In genomic region chr9:136112541-136112940, GRCh38 we compare ENCODE assay signal across 23 cellular contexts. TPM values are rescaled to one million over a fixed set of nuclear protein-coding genes. Genes with fewer than 3 reads are reported as not detected.
DNase-seq lines count a peak whose midpoint lies in the region; ATAC-seq, FAIRE-seq and TF ChIP-seq lines count a peak whose summit lies in the region.
"Had no signal": no experiment of that assay in that cellular context is flagged by ENCODE, and none has a peak within 500 bp of the region (broad histone marks: within the 10 kb centered on the region; RNA-seq: fewer than 3 reads in every experiment).

No MANE protein-coding gene starts in this region.

- H3K36me3 Mint-ChIP-seq in activated naive CD4-positive, alpha-beta T cell treated with anti-CD3 and anti-CD28 coated beads, Interleukin-2, amount 50 U/mL, for 24 hours, result no peaks in the 10 kb centered on the region
- H3K36me3 Mint-ChIP-seq: naive B cell had no signal

- H4K20me1 ChIP-seq in OCI-LY1 (ENCODE audit: insufficient read depth, low read length), result no peaks in the 10 kb centered on the region
- H4K20me1 ChIP-seq in K562 (replicated peaks; ENCODE audit: control insufficient read depth, insufficient read depth, low read length), result no peaks in the 10 kb centered on the region

- H3K27ac Mint-ChIP-seq in activated naive CD4-positive, alpha-beta T cell treated with anti-CD3 and anti-CD28 coated beads, Interleukin-2, amount 50 U/mL, for 24 hours, result peak overlapping the region; percentile 94
- H3K27ac Mint-ChIP-seq: HFFc6 had no signal

- no peaks in the 10 kb centered on the region for H3K9me3 ChIP-seq in OCI-LY1 (ENCODE audit: low read length)
- no peaks in the 10 kb centered on the region for H3K9me3 ChIP-seq in K562 (replicated peaks; ENCODE audit: control insufficient read depth, insufficient read depth, low read depth, low read length)
- H3K9me3 ChIP-seq in neuronal stem cell (replicated peaks in 1 of 2; ENCODE audit: control insufficient read depth in 2 of 2, insufficient read depth in 1 of 2, low read depth in 1 of 2, low read length in 2 of 2), result no peaks in the 10 kb centered on the region
- H3K9me3 ChIP-seq: colonic mucosa, prostate gland, suprapubic skin had no signal

- no peaks in the 10 kb centered on the region for H3K27me3 ChIP-seq in OCI-LY1 (ENCODE audit: insufficient read depth, low read length)
- no peaks in the 10 kb centered on the region for H3K27me3 ChIP-seq in K562 (ENCODE audit: control insufficient read depth in 2 of 2, insufficient read depth in 2 of 2, low read length in 2 of 2)
- H3K27me3 ChIP-seq in neuronal stem cell (ENCODE audit: control insufficient read depth in 3 of 3, insufficient read depth in 3 of 3, low read depth in 1 of 3, low read length in 3 of 3), result no peaks in the 10 kb centered on the region
- H3K27me3 ChIP-seq: colonic mucosa, suprapubic skin had no signal

- peak overlapping the region; percentile 53 for H4K91ac ChIP-seq in neuronal stem cell (ENCODE audit: low read depth, low read length, poor library complexity)

- H3K18ac ChIP-seq in neuronal stem cell (ENCODE audit: low read length), result no peak overlapping the region

- peak overlapping the region; percentile 81 for H2AK5ac ChIP-seq in neuronal stem cell (ENCODE audit: low read depth, low read length)

- TF ChIP-seq POLR2A in K562 (conservative IDR thresholded peaks at IDR 0.05), result no peak

- POLR2A ChIA-PET in K562 (lab: Yijun Ruan, JAX), result interaction anchor here (0.6 to 1.2 kb wide), 4 partner anchors 9 to 645 kb away, joined by 3 read pairs; partner anchors contain the start of gene UBAC1

- no peak overlapping the region for H2AFZ ChIP-seq in OCI-LY1 (ENCODE audit: low read length)
- H2AFZ ChIP-seq in K562 (ENCODE audit: low read depth, low read length), result no peak overlapping the region
- no peak overlapping the region for H2AFZ ChIP-seq in neuronal stem cell (ENCODE audit: low read length)

- no peak overlapping the region for H3K4me3 Mint-ChIP-seq in activated naive CD4-positive, alpha-beta T cell treated with anti-CD3 and anti-CD28 coated beads, Interleukin-2, amount 50 U/mL, for 24 hours
- H3K4me3 Mint-ChIP-seq: HFFc6 had no signal

- H3K4ac ChIP-seq in neuronal stem cell (ENCODE audit: low read length), result no peak overlapping the region

- no peak for TF ChIP-seq EP300 in K562 (IDR thresholded peaks at IDR 0.05; ENCODE audit: low read length)

- H3F3A ChIP-seq in OCI-LY1 (ENCODE audit: insufficient read depth, low read length), result no peaks in the 10 kb centered on the region

- no peaks in the 10 kb centered on the region for H3K9me3 Mint-ChIP-seq in activated naive CD4-positive, alpha-beta T cell treated with anti-CD3 and anti-CD28 coated beads, Interleukin-2, amount 50 U/mL, for 24 hours
- H3K9me3 Mint-ChIP-seq: HFFc6, naive B cell had no signal

- H3K27me3 Mint-ChIP-seq in activated naive CD4-positive, alpha-beta T cell treated with anti-CD3 and anti-CD28 coated beads, Interleukin-2, amount 50 U/mL, for 24 hours, result no peaks in the 10 kb centered on the region

- in situ Hi-C loops in K562 (cut with MboI), result loop anchor here (5.0 kb wide), 1 partner anchor 130 kb away; no protein-coding TSS in a partner anchor

- H3K27ac ChIP-seq in OCI-LY1 (ENCODE audit: low read depth, low read length, poor library complexity, severe bottlenecking), result peak overlapping the region; percentile 61
- H3K27ac ChIP-seq in K562 (ENCODE audit: extremely low read depth, low read depth, low read length), result no peak overlapping the region
- no peak overlapping the region for H3K27ac ChIP-seq in neuronal stem cell (replicated peaks; ENCODE audit: low read length)
- H3K27ac ChIP-seq: colonic mucosa, prostate gland, suprapubic skin had no signal

- H4K8ac ChIP-seq in neuronal stem cell (ENCODE audit: low read depth, low read length), result no peak overlapping the region

- peak overlapping the region; percentile 94 for H2BK5ac ChIP-seq in neuronal stem cell (ENCODE audit: low read length)

- H3K4me1 ChIP-seq in OCI-LY1 (ENCODE audit: insufficient read depth, low read length, severe bottlenecking), result peaks cover 61% of the 10 kb centered on the region
- H3K4me1 ChIP-seq in K562 (replicated peaks in 1 of 2; ENCODE audit: control insufficient read depth in 2 of 2, insufficient read depth in 2 of 2, low read length in 2 of 2), result peaks cover 36 to 86% of the 10 kb centered on the region in 2 experiments
- peaks cover 26 to 27% of the 10 kb centered on the region in 2 donors for H3K4me1 ChIP-seq in neuronal stem cell (ENCODE audit: control insufficient read depth in 2 of 2, insufficient read depth in 1 of 2, low read depth in 1 of 2, low read length in 2 of 2)

- peak overlapping the region; percentile 56 for H3K14ac ChIP-seq in neuronal stem cell (ENCODE audit: low read length)

- no peak for ATAC-seq in K562
- ATAC-seq in HG03095 (IDR thresholded peaks at IDR 0.05; ENCODE audit: unreplicated experiment), result no peak

- H3K9me2 ChIP-seq in OCI-LY1 (ENCODE audit: low read depth, low read length), result no peaks in the 10 kb centered on the region

- H3K9ac ChIP-seq in OCI-LY1 (ENCODE audit: low read length) (no peak overlapping the region), K562 (ENCODE audit: insufficient read depth in 1 of 2, low read depth in 2 of 2, low read length in 2 of 2) (peak overlapping the region in 1 of 2 experiments; percentile 86; a peak in 2 of 4 replicates), neuronal stem cell (ENCODE audit: low read depth, low read length, poor library complexity) (no peak overlapping the region)

- 80% methylated on average over 11 of the region's 11 CpGs for WGBS in K562 (ENCODE audit: insufficient coverage, low coverage, missing lambda C conversion rate)
- no CpG with 5 or more reads among the region's 11 CpGs for WGBS in neuronal stem cell (ENCODE audit: extremely low coverage in 2 of 2, insufficient read length in 2 of 2, insufficient replicate concordance in 1 of 2), 2 donors

- no peak for TF ChIP-seq CTCF in OCI-LY1 (IDR thresholded peaks at IDR 0.05; ENCODE audit: low read length)
- TF ChIP-seq CTCF in K562 (IDR thresholded peaks at IDR 0.05 in 2 of 3, conservative IDR thresholded peaks at IDR 0.05 in 1 of 3; ENCODE audit: insufficient read depth in 2 of 3, low read depth in 1 of 3, low read length in 3 of 3), result no peak

- peaks cover 23% of the 10 kb centered on the region for H3K79me1 ChIP-seq in neuronal stem cell (ENCODE audit: low read depth, low read length)

- H3K79me2 ChIP-seq in OCI-LY1 (ENCODE audit: insufficient read depth, low read length) (no peaks in the 10 kb centered on the region), K562 (ENCODE audit: control insufficient read depth, insufficient read depth, low read length) (peaks cover 8% of the 10 kb centered on the region; the same call in 2 of the 3 replicates)

- no peaks in the 10 kb centered on the region for H3K9me1 ChIP-seq in K562 (ENCODE audit: control insufficient read depth, insufficient read depth, low read length)

- H2BK15ac ChIP-seq in neuronal stem cell (ENCODE audit: low read length), result peak overlapping the region; percentile 71

- intact Hi-C loops in K562 (cut with micrococcal nuclease), result no loop called here

- H3K36me3 ChIP-seq in OCI-LY1 (ENCODE audit: insufficient read depth, low read length) (peaks cover 23% of the 10 kb centered on the region), K562 (ENCODE audit: control insufficient read depth, insufficient read depth, low read length) (peaks cover 20% of the 10 kb centered on the region; the same call in 1 of the 3 replicates), neuronal stem cell (replicated peaks in 1 of 2; ENCODE audit: control insufficient read depth in 2 of 2, insufficient read depth in 2 of 2, low read length in 2 of 2) (peaks cover 16 to 26% of the 10 kb centered on the region in 2 donors)
- H3K36me3 ChIP-seq: colonic mucosa had no signal

- no peak overlapping the region for H2BK120ac ChIP-seq in neuronal stem cell (ENCODE audit: low read depth, low read length)

- CTCF ChIA-PET in K562 (lab: Yijun Ruan, JAX; ENCODE audit: low intra/inter-chr PET ratio), result no interaction called here

- H3K4me1 Mint-ChIP-seq in activated naive CD4-positive, alpha-beta T cell treated with anti-CD3 and anti-CD28 coated beads, Interleukin-2, amount 50 U/mL, for 24 hours, result peaks cover 56% of the 10 kb centered on the region

- peak overlapping the region; percentile 73 for H3K23ac ChIP-seq in neuronal stem cell (ENCODE audit: low read depth, low read length, poor library complexity)

- H3K4me2 ChIP-seq in OCI-LY1 (ENCODE audit: low read length) (no peak overlapping the region), K562 (ENCODE audit: insufficient read depth, low read length) (no peak overlapping the region), neuronal stem cell (ENCODE audit: insufficient read depth, low read length, poor library complexity, severe bottlenecking) (no peak overlapping the region)

- TF ChIP-seq RAD21 in K562 (CRISPR knock-in tag; conservative IDR thresholded peaks at IDR 0.05 in 1 of 2, IDR thresholded peaks at IDR 0.05 in 1 of 2), result no peak

- FAIRE-seq in K562 (lab: Jason Lieb, UNC), result no peak

- no peak overlapping the region for H3K4me3 ChIP-seq in OCI-LY1 (ENCODE audit: low read depth, low read length, poor library complexity, severe bottlenecking)
- no peak overlapping the region for H3K4me3 ChIP-seq in K562
- no peak overlapping the region for H3K4me3 ChIP-seq in neuronal stem cell (ENCODE audit: low read length in 2 of 2)
- H3K4me3 ChIP-seq: colonic mucosa, lung, prostate gland, skin epidermis, suprapubic skin had no signal

- no TSS peak for BruUV-seq in K562 (replicated peaks; lab: Mats Ljungman, UMichigan)

- no peak overlapping the region for H2BK12ac ChIP-seq in neuronal stem cell (ENCODE audit: low read length)

- no peak for DNase-seq in activated naive CD4-positive, alpha-beta T cell treated with anti-CD3 and anti-CD28 coated beads, Interleukin-2, amount 50 U/mL, for 16 hours
- no peak for DNase-seq in K562 (ENCODE audit: extremely low read depth in 1 of 4, low spot score in 3 of 4)
- DNase-seq in neuronal stem cell (ENCODE audit: low spot score), result no peak
- no peak for DNase-seq in NOMO-1 treated with DMSO at 0.1 percent for 48 hours (lab: John Stamatoyannopoulos, UW; ENCODE audit: unreplicated experiment)
- DNase-seq in NCI-H2081 treated with DMSO at 0.1 percent for 48 hours (lab: John Stamatoyannopoulos, UW), result no peak
- DNase-seq: activated T-cell treated with anti-CD3 and anti-CD28 coated beads, Interleukin-2, amount 50 U/mL, for 1 hour; Calu3; colonic mucosa; foreskin fibroblast; HFFc6; hippocampal formation; islet precursor cell; naive B cell; NCI-H1048; NCI-H69; SIG-M5 had no signal

RNA-seq across cellular contexts. Expression of gene TMEM250, which starts 6.1 kb away (rescaled TPM):
- total RNA-seq in K562 (2011; cell fraction: chromatin; rRNA removed; ENCODE audit: low replicate concordance), result 9.3 and 37.6 TPM in 2 replicates
- 42.5 and 42.8 TPM in 2 replicates for total RNA-seq in K562 (2011; cell fraction: nucleolus; rRNA removed)
- 19.5 and 20.3 TPM in 2 replicates for total RNA-seq in K562 (2011; cell fraction: nucleoplasm; rRNA removed)
- total RNA-seq in K562 (2014; rRNA removed), result 44.6 and 51.3 TPM in 2 replicates
- 6.2 and 6.7 TPM in 2 replicates for total RNA-seq in K562 (2014; rRNA removed; fragmentation: Illumina TruSeq; extraction: Trizol)
- 21.6 and 23.3 TPM in 2 replicates for total RNA-seq in K562 (2015; rRNA removed; fragmentation: Illumina TruSeq; extraction: Trizol)
- 40.6 and 43.1 TPM in 2 replicates for total RNA-seq in K562 (2021)
- polyA plus RNA-seq in K562 (2011; rRNA removed), result 11.5 and 12.2 TPM in 2 replicates
- polyA plus RNA-seq in K562 (2011; cell fraction: cytosol; rRNA removed), result 15.5 and 50.0 TPM in 2 replicates
- 27.4 and 47.1 TPM in 2 replicates for polyA plus RNA-seq in K562 (2011; cell fraction: nucleus; rRNA removed)
- polyA plus RNA-seq in K562 (2012), result 27.5 and 33.5 TPM in 2 replicates
- polyA plus RNA-seq in K562 (2014; fragmentation: Illumina TruSeq; extraction: Trizol), result 9.8 and 16.8 TPM in 2 replicates
- under 1 TPM; 0.32 to 0.64 TPM for polyA plus RNA-seq in K562 (2014; fragmentation: Nextera tagmentation; extraction: Ambion mirVana)
- polyA plus RNA-seq in K562 (2014; rRNA removed), result 25.1 and 28.0 TPM in 2 replicates
- polyA minus RNA-seq in K562 (2011; rRNA and poly(A)+ RNA removed), result 4.9 and 9.2 TPM in 2 replicates
- 18.4 and 21.8 TPM in 2 replicates for polyA minus RNA-seq in K562 (2011; cell fraction: cytosol; rRNA and poly(A)+ RNA removed)
- polyA minus RNA-seq in K562 (2011; cell fraction: nucleus; rRNA and poly(A)+ RNA removed), result 18.7 and 25.0 TPM in 2 replicates
- 23.6 TPM for polyA plus RNA-seq in neuronal stem cell (2013, experiment 1 of 2)
- 22.7 TPM for polyA plus RNA-seq in neuronal stem cell (2013, experiment 2 of 2)

RNA-seq across cellular contexts. Expression of gene NACC2, which starts 17.5 kb away (rescaled TPM):
- total RNA-seq in K562 (2011; cell fraction: chromatin; rRNA removed; ENCODE audit: low replicate concordance), result 15.2 and 27.2 TPM in 2 replicates
- 17.0 and 18.7 TPM in 2 replicates for total RNA-seq in K562 (2011; cell fraction: nucleolus; rRNA removed)
- total RNA-seq in K562 (2011; cell fraction: nucleoplasm; rRNA removed), result 10.7 and 13.6 TPM in 2 replicates
- total RNA-seq in K562 (2014; rRNA removed) (16.6 and 21.1 TPM in 2 replicates), K562 (2014; rRNA removed; fragmentation: Illumina TruSeq; extraction: Trizol) (4.4 and 4.8 TPM in 2 replicates), K562 (2015; rRNA removed; fragmentation: Illumina TruSeq; extraction: Trizol) (9.9 and 10.1 TPM in 2 replicates), K562 (2021) (22.2 and 25.1 TPM in 2 replicates)
- polyA plus RNA-seq in K562 (2011; rRNA removed) (5.6 TPM in 2 replicates), K562 (2014; fragmentation: Illumina TruSeq; extraction: Trizol) (5.2 and 8.0 TPM in 2 replicates), K562 (2014; fragmentation: Nextera tagmentation; extraction: Ambion mirVana) (under 1 TPM; 0.70 to 0.73 TPM), K562 (2014; rRNA removed) (11.7 and 12.5 TPM in 2 replicates)
- polyA plus RNA-seq in K562 (2011; cell fraction: cytosol; rRNA removed), result 7.2 and 16.2 TPM in 2 replicates
- polyA plus RNA-seq in K562 (2011; cell fraction: nucleus; rRNA removed), result 14.6 and 26.1 TPM in 2 replicates
- 9.1 and 10.5 TPM in 2 replicates for polyA plus RNA-seq in K562 (2012)
- polyA minus RNA-seq in K562 (2011; rRNA and poly(A)+ RNA removed), result 5.4 and 11.8 TPM in 2 replicates
- polyA minus RNA-seq in K562 (2011; cell fraction: cytosol; rRNA and poly(A)+ RNA removed), result 12.6 and 13.9 TPM in 2 replicates
- polyA minus RNA-seq in K562 (2011; cell fraction: nucleus; rRNA and poly(A)+ RNA removed), result 5.9 and 6.5 TPM in 2 replicates
- 4.9 TPM for polyA plus RNA-seq in neuronal stem cell (2013, experiment 1 of 2)
- 5.0 TPM for polyA plus RNA-seq in neuronal stem cell (2013, experiment 2 of 2)
